Comparison of ENCODE assay signal across 2 cellular contexts in genomic region chr9:76394023-76394895, GRCh38.
TF ChIP-seq lines count a peak whose summit lies in the region.

RFK (minus strand) TSS chr9:76394426; CDS start chr9:76394171, 255 bp downstream.

TF ChIP-seq in HEK293, 187 proteins besides CTCF, POLR2A, EP300 and RAD21 (continued from another document and continues in another):
- TF ChIP-seq OSR2 (tag by site-specific recombination; IDR thresholded peaks at IDR 0.05): peak; percentile 61; the same call in 1 of the 2 replicates
- peak; percentile 65 for TF ChIP-seq ZNF341 (tag by site-specific recombination; IDR thresholded peaks at IDR 0.05; ENCODE audit: low read depth)
- peak; percentile 48; the same call in 1 of the 2 replicates for TF ChIP-seq ZNF2 (tag by site-specific recombination; IDR thresholded peaks at IDR 0.05)
- TF ChIP-seq, protein P1, sequence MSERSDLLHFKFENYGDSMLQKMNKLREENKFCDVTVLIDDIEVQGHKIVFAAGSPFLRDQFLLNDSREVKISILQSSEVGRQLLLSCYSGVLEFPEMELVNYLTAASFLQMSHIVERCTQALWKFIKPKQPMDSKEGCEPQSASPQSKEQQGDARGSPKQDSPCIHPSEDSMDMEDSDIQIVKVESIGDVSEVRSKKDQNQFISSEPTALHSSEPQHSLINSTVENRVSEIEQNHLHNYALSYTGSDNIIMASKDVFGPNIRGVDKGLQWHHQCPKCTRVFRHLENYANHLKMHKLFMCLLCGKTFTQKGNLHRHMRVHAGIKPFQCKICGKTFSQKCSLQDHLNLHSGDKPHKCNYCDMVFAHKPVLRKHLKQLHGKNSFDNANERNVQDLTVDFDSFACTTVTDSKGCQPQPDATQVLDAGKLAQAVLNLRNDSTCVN (tag by site-specific recombination; optimal IDR thresholded peaks at IDR 0.05): peak; percentile 80
- TF ChIP-seq PATZ1 (tag by site-specific recombination; IDR thresholded peaks at IDR 0.05): peak; percentile 71; the same call in 1 of the 2 replicates
- 0 out of 2 replicates have a peak, but pooled peaks have one; percentile 28 for TF ChIP-seq ZNF223 (tag by site-specific recombination; IDR thresholded peaks at IDR 0.05)
- TF ChIP-seq MEIS1 (CRISPR knock-in tag; IDR thresholded peaks at IDR 0.05; ENCODE audit: borderline replicate concordance): no peak
- TF ChIP-seq REST (tag by site-specific recombination; IDR thresholded peaks at IDR 0.05): 0 out of 2 replicates have a peak, but pooled peaks have one; percentile 22
- peak; percentile 32; the same call in 1 of the 2 replicates for TF ChIP-seq GLIS1 (tag by site-specific recombination; IDR thresholded peaks at IDR 0.05)
- peak; percentile 52 for TF ChIP-seq SCRT2 (tag by site-specific recombination; IDR thresholded peaks at IDR 0.05)
- TF ChIP-seq, protein P2, sequence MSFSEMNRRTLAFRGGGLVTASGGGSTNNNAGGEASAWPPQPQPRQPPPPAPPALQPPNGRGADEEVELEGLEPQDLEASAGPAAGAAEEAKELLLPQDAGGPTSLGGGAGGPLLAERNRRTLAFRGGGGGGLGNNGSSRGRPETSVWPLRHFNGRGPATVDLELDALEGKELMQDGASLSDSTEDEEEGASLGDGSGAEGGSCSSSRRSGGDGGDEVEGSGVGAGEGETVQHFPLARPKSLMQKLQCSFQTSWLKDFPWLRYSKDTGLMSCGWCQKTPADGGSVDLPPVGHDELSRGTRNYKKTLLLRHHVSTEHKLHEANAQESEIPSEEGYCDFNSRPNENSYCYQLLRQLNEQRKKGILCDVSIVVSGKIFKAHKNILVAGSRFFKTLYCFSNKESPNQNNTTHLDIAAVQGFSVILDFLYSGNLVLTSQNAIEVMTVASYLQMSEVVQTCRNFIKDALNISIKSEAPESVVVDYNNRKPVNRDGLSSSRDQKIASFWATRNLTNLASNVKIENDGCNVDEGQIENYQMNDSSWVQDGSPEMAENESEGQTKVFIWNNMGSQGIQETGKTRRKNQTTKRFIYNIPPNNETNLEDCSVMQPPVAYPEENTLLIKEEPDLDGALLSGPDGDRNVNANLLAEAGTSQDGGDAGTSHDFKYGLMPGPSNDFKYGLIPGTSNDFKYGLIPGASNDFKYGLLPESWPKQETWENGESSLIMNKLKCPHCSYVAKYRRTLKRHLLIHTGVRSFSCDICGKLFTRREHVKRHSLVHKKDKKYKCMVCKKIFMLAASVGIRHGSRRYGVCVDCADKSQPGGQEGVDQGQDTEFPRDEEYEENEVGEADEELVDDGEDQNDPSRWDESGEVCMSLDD (tag by site-specific recombination; IDR thresholded peaks at IDR 0.05): no peak
- TF ChIP-seq KLF8 (tag by site-specific recombination; IDR thresholded peaks at IDR 0.05): peak; percentile 33; the same call in 1 of the 2 replicates
- TF ChIP-seq ZBTB8A (tag by site-specific recombination; IDR thresholded peaks at IDR 0.05): peak; percentile 70
- TF ChIP-seq ZNF76 (tag by site-specific recombination; IDR thresholded peaks at IDR 0.05; ENCODE audit: borderline replicate concordance, low read depth): peak; percentile 51; the same call in 1 of the 2 replicates
- no peak; the same call in 1 of the 2 replicates for TF ChIP-seq TRIM28 (IDR thresholded peaks at IDR 0.05; ENCODE audit: borderline replicate concordance, low read length)

TF ChIP-seq in SK-N-SH, 30 proteins besides CTCF, POLR2A, EP300 and RAD21 (continued from another document):
- no peak for TF ChIP-seq RFX5 (IDR thresholded peaks at IDR 0.05; ENCODE audit: low read length)
- TF ChIP-seq TAF1 (IDR thresholded peaks at IDR 0.05; ENCODE audit: borderline replicate concordance, low read depth, low read length): peak; percentile 71
- no peak for TF ChIP-seq FOXJ3 (CRISPR knock-in tag; IDR thresholded peaks at IDR 0.05)
- TF ChIP-seq SIN3A (IDR thresholded peaks at IDR 0.05; ENCODE audit: borderline replicate concordance, low read depth, low read length): peak; percentile 67; the same call in 1 of the 2 replicates
- TF ChIP-seq POLR2AphosphoS5 (IDR thresholded peaks at IDR 0.05; ENCODE audit: low read depth, low read length): peak; percentile 90
- peak; percentile 43; the same call in 1 of the 2 replicates for TF ChIP-seq ELF1 (IDR thresholded peaks at IDR 0.05)
- TF ChIP-seq, protein P3, sequence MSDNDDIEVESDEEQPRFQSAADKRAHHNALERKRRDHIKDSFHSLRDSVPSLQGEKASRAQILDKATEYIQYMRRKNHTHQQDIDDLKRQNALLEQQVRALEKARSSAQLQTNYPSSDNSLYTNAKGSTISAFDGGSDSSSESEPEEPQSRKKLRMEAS (IDR thresholded peaks at IDR 0.05; ENCODE audit: low read depth): peak; percentile 34; the same call in 1 of the 2 replicates
- TF ChIP-seq, protein P4, sequence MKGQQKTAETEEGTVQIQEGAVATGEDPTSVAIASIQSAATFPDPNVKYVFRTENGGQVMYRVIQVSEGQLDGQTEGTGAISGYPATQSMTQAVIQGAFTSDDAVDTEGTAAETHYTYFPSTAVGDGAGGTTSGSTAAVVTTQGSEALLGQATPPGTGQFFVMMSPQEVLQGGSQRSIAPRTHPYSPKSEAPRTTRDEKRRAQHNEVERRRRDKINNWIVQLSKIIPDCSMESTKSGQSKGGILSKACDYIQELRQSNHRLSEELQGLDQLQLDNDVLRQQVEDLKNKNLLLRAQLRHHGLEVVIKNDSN (IDR thresholded peaks at IDR 0.05; ENCODE audit: borderline replicate concordance, low read depth): peak; percentile 84
- TF ChIP-seq TEAD4 (IDR thresholded peaks at IDR 0.05; ENCODE audit: borderline replicate concordance, insufficient read depth): no peak
- peak; percentile 59 for TF ChIP-seq MXI1 (IDR thresholded peaks at IDR 0.05; ENCODE audit: low read depth, low read length)
- peak; percentile 20; the same call in 1 of the 2 replicates for TF ChIP-seq REST (IDR thresholded peaks at IDR 0.05; ENCODE audit: low read depth, low read length)
TF ChIP-seq in SK-N-SH: peak in this region for 11.
